1 cellular context compared by ENCODE assay signal in genomic region chr12:31728917-31729640, GRCh38.
TF ChIP-seq lines count a peak whose summit lies in the region.

TSS of gene AMN1 (minus strand) at chr12:31729021. CDS start at chr12:31729008, 13 bp downstream.

TF ChIP-seq in GM12878, 131 proteins besides CTCF, POLR2A, EP300 and RAD21 (continued from another document and continues in another):
- TF ChIP-seq ASH2L (IDR thresholded peaks at IDR 0.05; ENCODE audit: borderline replicate concordance, low read depth) = no peak
- TF ChIP-seq ZNF622 (IDR thresholded peaks at IDR 0.05) = no peak
- peak; percentile 13; the same call in 1 of the 2 replicates for TF ChIP-seq MTA2 (IDR thresholded peaks at IDR 0.05; ENCODE audit: low read depth)
- no peak for TF ChIP-seq ELK1 (IDR thresholded peaks at IDR 0.05; ENCODE audit: low read depth, low read length)
- TF ChIP-seq STAT3 (IDR thresholded peaks at IDR 0.05; ENCODE audit: low read depth, low read length) = no peak
- TF ChIP-seq USF1 (IDR thresholded peaks at IDR 0.05; ENCODE audit: borderline replicate concordance, extremely low read length, insufficient read depth, low read depth, low read length) = no peak
- no peak for TF ChIP-seq NFIC (IDR thresholded peaks at IDR 0.05; ENCODE audit: low read depth, low read length)
- TF ChIP-seq POU2F2 (IDR thresholded peaks at IDR 0.05; ENCODE audit: borderline replicate concordance, low read depth, low read length) = peak; percentile 30; the same call in 1 of the 3 replicates
- peak; percentile 100 for TF ChIP-seq NBN (IDR thresholded peaks at IDR 0.05)
- TF ChIP-seq ZBTB33 (IDR thresholded peaks at IDR 0.05) = no peak
- TF ChIP-seq NFXL1 (IDR thresholded peaks at IDR 0.05; ENCODE audit: borderline replicate concordance) = no peak
- TF ChIP-seq CREB1 (IDR thresholded peaks at IDR 0.05; ENCODE audit: low read depth) = peak; percentile 99
- TF ChIP-seq TCF3 (IDR thresholded peaks at IDR 0.05; ENCODE audit: borderline replicate concordance, insufficient read depth, low read depth, low read length) = 0 out of 2 replicates have a peak, but pooled peaks have one; percentile 7
- peak; percentile 65; the same call in 1 of the 2 replicates for TF ChIP-seq CBX5 (IDR thresholded peaks at IDR 0.05; ENCODE audit: low read depth)
- no peak for TF ChIP-seq ZBTB11 (CRISPR knock-in tag; IDR thresholded peaks at IDR 0.05)
- peak; percentile 50; the same call in 1 of the 2 replicates for TF ChIP-seq BRCA1 (IDR thresholded peaks at IDR 0.05; ENCODE audit: low read depth, low read length)
- TF ChIP-seq RFX5 (IDR thresholded peaks at IDR 0.05; ENCODE audit: low read depth, low read length) = peak; percentile 73; the same call in 1 of the 2 replicates
- TF ChIP-seq MYB (IDR thresholded peaks at IDR 0.05; ENCODE audit: borderline replicate concordance, low read depth, low read length) = no peak
- TF ChIP-seq SREBF1 (IDR thresholded peaks at IDR 0.05; ENCODE audit: low read length) = peak; percentile 38; the same call in 1 of the 2 replicates
- peak; percentile 33; the same call in 1 of the 2 replicates for TF ChIP-seq ZBED1 (IDR thresholded peaks at IDR 0.05; ENCODE audit: borderline replicate concordance)
- TF ChIP-seq ZNF592 (IDR thresholded peaks at IDR 0.05) = no peak
- peak; percentile 96 for TF ChIP-seq IKZF1 (conservative IDR thresholded peaks at IDR 0.05)
- TF ChIP-seq MEF2A (IDR thresholded peaks at IDR 0.05; ENCODE audit: insufficient read depth, low read depth, low read length) = 0 out of 2 replicates have a peak, but pooled peaks have one; percentile 18
- TF ChIP-seq ZNF207 (IDR thresholded peaks at IDR 0.05; ENCODE audit: borderline replicate concordance) = no peak
- TF ChIP-seq BCL3 (IDR thresholded peaks at IDR 0.05; ENCODE audit: borderline replicate concordance, insufficient read depth, low read depth, low read length, poor library complexity, severe bottlenecking) = no peak
- no peak for TF ChIP-seq CEBPZ (IDR thresholded peaks at IDR 0.05; ENCODE audit: low read depth, low read length)
- peak; percentile 100 for TF ChIP-seq JUNB (IDR thresholded peaks at IDR 0.05)
- peak; percentile 53; the same call in 1 of the 2 replicates for TF ChIP-seq HDGF (IDR thresholded peaks at IDR 0.05)
- 0 out of 2 replicates have a peak, but pooled peaks have one; percentile 76 for TF ChIP-seq STAT1 (conservative IDR thresholded peaks at IDR 0.05)
- TF ChIP-seq RCOR1 (conservative IDR thresholded peaks at IDR 0.05; ENCODE audit: low read depth, low read length) = 0 out of 2 replicates have a peak, but pooled peaks have one; percentile 16
- TF ChIP-seq LARP7 (IDR thresholded peaks at IDR 0.05) = peak; percentile 37; the same call in 1 of the 2 replicates
- TF ChIP-seq ZNF274 (IDR thresholded peaks at IDR 0.05; ENCODE audit: insufficient read depth, insufficient read length) = no peak
- TF ChIP-seq MYC (IDR thresholded peaks at IDR 0.05; ENCODE audit: insufficient read depth, insufficient read length, insufficient replicate concordance, low read length, severe bottlenecking) = no peak
- TF ChIP-seq USF2 (IDR thresholded peaks at IDR 0.05; ENCODE audit: borderline replicate concordance, low read depth, low read length) = no peak
- TF ChIP-seq PAX8 (IDR thresholded peaks at IDR 0.05) = no peak
- peak; percentile 75 for TF ChIP-seq RUNX3 (IDR thresholded peaks at IDR 0.05; ENCODE audit: low read length)
- no peak for TF ChIP-seq KAT2A (conservative IDR thresholded peaks at IDR 0.05; ENCODE audit: control insufficient read depth, low read depth, low read length)
- no peak; the same call in 1 of the 2 replicates for TF ChIP-seq FOXM1 (IDR thresholded peaks at IDR 0.05; ENCODE audit: low read depth, low read length)
- TF ChIP-seq HDAC2 (IDR thresholded peaks at IDR 0.05) = no peak
- TF ChIP-seq BMI1 (IDR thresholded peaks at IDR 0.05; ENCODE audit: borderline replicate concordance) = no peak
- peak; percentile 45 for TF ChIP-seq DPF2 (IDR thresholded peaks at IDR 0.05)
- TF ChIP-seq ATF7 (IDR thresholded peaks at IDR 0.05; ENCODE audit: low read depth) = peak; percentile 99
- no peak for TF ChIP-seq FOS (IDR thresholded peaks at IDR 0.05; ENCODE audit: borderline replicate concordance, extremely low read depth, insufficient read length)
- TF ChIP-seq CEBPB (IDR thresholded peaks at IDR 0.05; ENCODE audit: borderline replicate concordance in 1 of 2, low read depth in 2 of 2, low read length in 2 of 2) = no peak
- peak; percentile 99 for TF ChIP-seq RELB (IDR thresholded peaks at IDR 0.05; ENCODE audit: low read depth)
- TF ChIP-seq FOXK2 (IDR thresholded peaks at IDR 0.05) = no peak
